Comparison of ENCODE assay signal across 25 cellular contexts in the genomic region with DNA sequence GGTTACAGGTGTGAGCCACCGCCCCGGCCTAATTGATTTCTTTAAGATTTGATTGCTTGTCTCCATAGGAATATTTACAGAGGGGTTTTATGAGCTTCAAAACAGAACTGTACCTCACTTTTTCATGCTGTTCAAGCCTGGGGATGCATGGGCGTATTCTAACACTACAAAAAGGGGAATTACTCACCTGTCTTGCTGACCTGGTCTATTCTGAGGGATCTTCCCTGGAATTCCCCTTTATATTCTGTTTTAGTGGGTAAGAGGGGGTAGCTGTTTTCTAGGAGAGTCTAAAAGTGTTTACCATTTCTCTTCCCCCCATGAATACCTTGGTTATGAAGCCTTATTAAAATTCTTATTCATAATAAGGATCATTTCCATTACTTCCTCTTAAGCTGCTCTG. TPM values are rescaled to one million over a fixed set of nuclear protein-coding genes. Genes with fewer than 3 reads are reported as not detected.
"Had no signal": no experiment of that assay in that cellular context is flagged by ENCODE, and none has a peak within 500 bp of the region (broad histone marks: within the 10 kb centered on the region; RNA-seq: fewer than 3 reads in every experiment).

No MANE protein-coding gene starts in this region.

- H3K4me1 ChIP-seq: adrenal gland, ascending aorta, colonic mucosa, lower lobe of right lung, right lobe of liver, upper lobe of right lung had no signal

- H3K9me3 ChIP-seq: adrenal gland, ascending aorta, colonic mucosa, lower lobe of right lung, right lobe of liver, thoracic aorta, upper lobe of right lung had no signal

- H3K4me3 Mint-ChIP-seq: activated naive CD4-positive, alpha-beta T cell treated with anti-CD3 and anti-CD28 coated beads, Interleukin-2, amount 10 ng/mL, durations not matched to agents 7 days and 5 days; central memory CD8-positive, alpha-beta T cell; naive thymus-derived CD4-positive, alpha-beta T cell; neural crest cell; stimulated activated memory B cell treated with anti-CD40 and anti-IgM and Interleukin-4, amounts not matched to agents 10 μg/mL and 1 μg/mL and 100 μg/mL, for 72 hours; T-cell had no signal

- H3K27ac ChIP-seq: adrenal gland, ascending aorta, brain microvascular endothelial cell, colonic mucosa, lower lobe of right lung, right lobe of liver, thoracic aorta, upper lobe of right lung had no signal

- ATAC-seq: left lobe of liver; lower lobe of right lung; naive thymus-derived CD4-positive, alpha-beta T cell; right lobe of liver; SK-N-SH treated with all-trans-retinoic acid at 6 μM for 48 hours; stimulated activated memory B cell treated with anti-CD40 and anti-IgM and Interleukin-4, amounts not matched to agents 10 μg/mL and 1 μg/mL and 100 μg/mL, for 72 hours; T-cell; upper lobe of right lung had no signal

- H3K36me3 ChIP-seq: colonic mucosa had no signal

- H3K27me3 Mint-ChIP-seq: activated naive CD4-positive, alpha-beta T cell treated with anti-CD3 and anti-CD28 coated beads, Interleukin-2, amount 10 ng/mL, durations not matched to agents 7 days and 5 days; central memory CD8-positive, alpha-beta T cell; naive thymus-derived CD4-positive, alpha-beta T cell; stimulated activated memory B cell treated with anti-CD40 and anti-IgM and Interleukin-4, amounts not matched to agents 10 μg/mL and 1 μg/mL and 100 μg/mL, for 72 hours; T-cell had no signal

- H3K4me3 ChIP-seq: adrenal gland, ascending aorta, colonic mucosa, lower lobe of right lung, right lobe of liver, thoracic aorta, upper lobe of right lung had no signal

- H3K4me1 Mint-ChIP-seq: activated naive CD4-positive, alpha-beta T cell treated with anti-CD3 and anti-CD28 coated beads, Interleukin-2, amount 10 ng/mL, durations not matched to agents 7 days and 5 days; neural crest cell; stimulated activated memory B cell treated with anti-CD40 and anti-IgM and Interleukin-4, amounts not matched to agents 10 μg/mL and 1 μg/mL and 100 μg/mL, for 72 hours; T-cell had no signal

- H3K9me3 Mint-ChIP-seq: activated naive CD4-positive, alpha-beta T cell treated with anti-CD3 and anti-CD28 coated beads, Interleukin-2, amount 10 ng/mL, durations not matched to agents 7 days and 5 days; central memory CD8-positive, alpha-beta T cell; naive thymus-derived CD4-positive, alpha-beta T cell; neural crest cell; stimulated activated memory B cell treated with anti-CD40 and anti-IgM and Interleukin-4, amounts not matched to agents 10 μg/mL and 1 μg/mL and 100 μg/mL, for 72 hours; T-cell had no signal

- H3K27ac Mint-ChIP-seq: activated naive CD4-positive, alpha-beta T cell treated with anti-CD3 and anti-CD28 coated beads, Interleukin-2, amount 10 ng/mL, durations not matched to agents 7 days and 5 days; naive thymus-derived CD4-positive, alpha-beta T cell; stimulated activated memory B cell treated with anti-CD40 and anti-IgM and Interleukin-4, amounts not matched to agents 10 μg/mL and 1 μg/mL and 100 μg/mL, for 72 hours; T-cell had no signal

- H3K27me3 ChIP-seq: adrenal gland, ascending aorta, brain microvascular endothelial cell, colonic mucosa, right lobe of liver, upper lobe of right lung had no signal

- DNase-seq: activated CD4-positive, alpha-beta T cell treated with anti-CD3 and anti-CD28 coated beads for 1 hour; activated effector memory CD4-positive, alpha-beta T cell treated with Interleukin-2 at 50 U/mL for 16 hours; activated naive CD4-positive, alpha-beta T cell treated with anti-CD3 and anti-CD28 coated beads, Interleukin-2, amount 10 ng/mL, durations not matched to agents 7 days and 5 days; activated T-cell treated with anti-CD3 and anti-CD28 coated beads, Interleukin-2, amount 50 U/mL, for 48 hours; adrenal gland; brain microvascular endothelial cell; colonic mucosa; lower lobe of right lung; naive thymus-derived CD4-positive, alpha-beta T cell; occipital lobe; right lobe of liver; small intestine; stimulated activated CD4-positive, alpha-beta T cell treated with anti-CD3 and anti-CD28 coated beads, Interleukin-15, amount 100 ng/mL, for 24 hours; T-cell; upper lobe of right lung had no signal

RNA-seq across cellular contexts. Expression of gene NME9, which starts 48.1 kb away (rescaled TPM):
- total RNA-seq: ascending aorta, colonic mucosa, fibroblast of lung, kidney epithelial cell, left lobe of liver, mesenteric fat pad, right lobe of liver, thoracic aorta, upper lobe of right lung had no signal
- polyA plus RNA-seq: fibroblast of lung had no signal
